In genomic region chr10:119655566-119656001, GRCh38 we compare ENCODE assay signal across 8 cellular contexts. TPM values are rescaled to one million over a fixed set of nuclear protein-coding genes. Genes with fewer than 3 reads are reported as not detected.
DNase-seq lines count a peak whose midpoint lies in the region; ATAC-seq and TF ChIP-seq lines count a peak whose summit lies in the region.

No MANE protein-coding gene starts in this region.

- peaks cover 18 to 49% of the 10 kb centered on the region in 2 experiments for H3K4me1 ChIP-seq in SK-N-SH (ENCODE audit: control insufficient read depth in 1 of 2, insufficient read depth in 2 of 2, low read depth in 1 of 2, low read length in 1 of 2)

- POLR2A ChIA-PET in SK-N-SH (lab: Yijun Ruan, JAX): interaction anchor here (0.6 kb wide), 1 partner anchor 19 kb away, joined by 3 read pairs; no protein-coding TSS in a partner anchor

- peak; percentile 80 for DNase-seq in AG10803 (ENCODE audit: low read depth)
- DNase-seq in SK-N-SH: peak; percentile 51
- DNase-seq in amniotic epithelial cell (ENCODE audit: low read depth): peak; percentile 93
- peak; percentile 94 for DNase-seq in iris pigment epithelial cell (ENCODE audit: low read depth)
- no peak for DNase-seq in NCI-H187 (lab: John Stamatoyannopoulos, UW)
- DNase-seq in NCI-H1417 treated with DMSO at 0.1 percent for 48 hours (lab: John Stamatoyannopoulos, UW): no peak

- H3K9ac ChIP-seq in SK-N-SH: peak overlapping the region; percentile 51; the same call in 1 of the 2 replicates

- peak overlapping the region; percentile 56 for H3K4me3 Mint-ChIP-seq in stimulated activated naive CD8-positive, alpha-beta T cell treated with anti-CD3 and anti-CD28 coated beads, Interleukin-15, Interleukin-2, amounts not matched to agents 100 ng/mL and 50 ng/mL, for 24 hours

- TF ChIP-seq EP300 in SK-N-SH (IDR thresholded peaks at IDR 0.05; ENCODE audit: borderline replicate concordance in 1 of 2, low read depth in 1 of 2, low read length in 1 of 2): no peak

- ATAC-seq in GM18873 (IDR thresholded peaks at IDR 0.05; ENCODE audit: low FRiP score, unreplicated experiment): no peak

- H3K4me3 ChIP-seq in AG10803 (ENCODE audit: low read length) (peak overlapping the region; percentile 50), SK-N-SH (ENCODE audit: low read depth in 2 of 2, low read length in 1 of 2) (peak overlapping the region; percentile 34 to 72)

- no peaks in the 10 kb centered on the region for H3K27me3 Mint-ChIP-seq in stimulated activated naive CD8-positive, alpha-beta T cell treated with anti-CD3 and anti-CD28 coated beads, Interleukin-15, Interleukin-2, amounts not matched to agents 100 ng/mL and 50 ng/mL, for 24 hours

- no peaks in the 10 kb centered on the region for H3K9me2 ChIP-seq in SK-N-SH

- CTCF ChIA-PET in SK-N-SH (lab: Yijun Ruan, JAX): interaction anchor here (1.1 to 1.4 kb wide), 3 partner anchors 25 to 31 kb away, joined by 3 read pairs; no protein-coding TSS in a partner anchor

- no peaks in the 10 kb centered on the region for H3K27me3 ChIP-seq in SK-N-SH (ENCODE audit: insufficient read depth)

- H3F3A ChIP-seq in SK-N-SH (replicated peaks; ENCODE audit: insufficient read depth): peaks cover 35% of the 10 kb centered on the region

- H2AFZ ChIP-seq in SK-N-SH (ENCODE audit: low read depth): peak overlapping the region; percentile 2; the same call in 1 of the 2 replicates

- H3K27ac Mint-ChIP-seq in stimulated activated naive CD8-positive, alpha-beta T cell treated with anti-CD3 and anti-CD28 coated beads, Interleukin-15, Interleukin-2, amounts not matched to agents 100 ng/mL and 50 ng/mL, for 24 hours: peak overlapping the region; percentile 77

- 6% methylated on average over 8 of the region's 11 CpGs for WGBS in SK-N-SH (ENCODE audit: low lambda C conversion rate)

- H3K27ac ChIP-seq in SK-N-SH (ENCODE audit: low read depth in 2 of 2, low read length in 1 of 2): peak overlapping the region; percentile 77 to 95

- H3K36me3 Mint-ChIP-seq in stimulated activated naive CD8-positive, alpha-beta T cell treated with anti-CD3 and anti-CD28 coated beads, Interleukin-15, Interleukin-2, amounts not matched to agents 100 ng/mL and 50 ng/mL, for 24 hours (ENCODE audit: low read depth): peaks cover 17% of the 10 kb centered on the region

- TF ChIP-seq CTCF in AG10803 (conservative IDR thresholded peaks at IDR 0.05; ENCODE audit: low read length) (no peak), SK-N-SH (IDR thresholded peaks at IDR 0.05) (no peak)

- TF ChIP-seq RAD21 in SK-N-SH (IDR thresholded peaks at IDR 0.05; ENCODE audit: low read length): no peak

- peak overlapping the region; percentile 77 for H3K4me2 ChIP-seq in SK-N-SH

- H3K9me3 Mint-ChIP-seq in stimulated activated naive CD8-positive, alpha-beta T cell treated with anti-CD3 and anti-CD28 coated beads, Interleukin-15, Interleukin-2, amounts not matched to agents 100 ng/mL and 50 ng/mL, for 24 hours: no peaks in the 10 kb centered on the region

- H3K79me2 ChIP-seq in SK-N-SH (ENCODE audit: insufficient read depth): peaks cover 86% of the 10 kb centered on the region

- H3K9me3 ChIP-seq in SK-N-SH: no peaks in the 10 kb centered on the region

- H3K4me1 Mint-ChIP-seq in stimulated activated naive CD8-positive, alpha-beta T cell treated with anti-CD3 and anti-CD28 coated beads, Interleukin-15, Interleukin-2, amounts not matched to agents 100 ng/mL and 50 ng/mL, for 24 hours (ENCODE audit: low read depth): peaks cover 59% of the 10 kb centered on the region

- peaks cover 14% of the 10 kb centered on the region; the same call in 1 of the 2 replicates for H4K20me1 ChIP-seq in SK-N-SH (ENCODE audit: insufficient read depth)

- peaks cover 0 to 5% of the 10 kb centered on the region in 2 experiments for H3K36me3 ChIP-seq in SK-N-SH (replicated peaks in 1 of 2; ENCODE audit: control insufficient read depth in 1 of 2, insufficient read depth in 2 of 2, low read length in 1 of 2)

TF ChIP-seq in SK-N-SH, 30 proteins besides CTCF, POLR2A, EP300 and RAD21:
- TF ChIP-seq RXRA (IDR thresholded peaks at IDR 0.05; ENCODE audit: borderline replicate concordance, low read depth): no peak
- no peak for TF ChIP-seq EZH2phosphoT487 (IDR thresholded peaks at IDR 0.05; ENCODE audit: borderline replicate concordance, low read depth)
- TF ChIP-seq MAX (IDR thresholded peaks at IDR 0.05; ENCODE audit: low read depth): peak; percentile 72
- TF ChIP-seq POLR2AphosphoS5 (IDR thresholded peaks at IDR 0.05; ENCODE audit: low read depth, low read length): peak; percentile 56; the same call in 1 of the 2 replicates
- peak; percentile 38; the same call in 1 of the 2 replicates for TF ChIP-seq FOSL2 (IDR thresholded peaks at IDR 0.05; ENCODE audit: borderline replicate concordance, low read depth)
- TF ChIP-seq GABPA (IDR thresholded peaks at IDR 0.05; ENCODE audit: low read depth): peak; percentile 76
- no peak for TF ChIP-seq USF1 (IDR thresholded peaks at IDR 0.05; ENCODE audit: borderline replicate concordance, low read depth)
- peak; percentile 49; the same call in 1 of the 2 replicates for TF ChIP-seq TCF12 (IDR thresholded peaks at IDR 0.05)
- no peak for TF ChIP-seq SMC3 (IDR thresholded peaks at IDR 0.05; ENCODE audit: low read depth, low read length)
- peak; percentile 38; the same call in 1 of the 2 replicates for TF ChIP-seq PBX3 (IDR thresholded peaks at IDR 0.05)
- TF ChIP-seq SIN3A (IDR thresholded peaks at IDR 0.05; ENCODE audit: borderline replicate concordance, low read depth, low read length): 0 out of 2 replicates have a peak, but pooled peaks have one; percentile 29
- TF ChIP-seq ELF1 (IDR thresholded peaks at IDR 0.05): peak; percentile 46; the same call in 1 of the 2 replicates
- no peak for TF ChIP-seq TAF1 (IDR thresholded peaks at IDR 0.05; ENCODE audit: borderline replicate concordance, low read depth, low read length)
- no peak for TF ChIP-seq YY1 (IDR thresholded peaks at IDR 0.05; ENCODE audit: low read depth)
TF ChIP-seq in SK-N-SH: peak in this region for 8.

RNA-seq across cellular contexts. Expression of gene BAG3, which starts 4.4 kb away (rescaled TPM):
- polyA plus RNA-seq in SK-N-SH (2012; rRNA removed): 3.8 and 9.2 TPM in 2 replicates
- polyA plus RNA-seq in SK-N-SH (2012; cell fraction: cytosol; rRNA removed): 7.9 and 8.2 TPM in 2 replicates
- polyA plus RNA-seq in SK-N-SH (2012; cell fraction: nucleus; rRNA removed): 14.0 and 16.0 TPM in 2 replicates

RNA-seq across cellular contexts. Expression of gene TIAL1, which starts 58.8 kb away (rescaled TPM):
- 58.0 and 70.6 TPM in 2 replicates for polyA plus RNA-seq in SK-N-SH (2012; rRNA removed)
- 50.3 and 65.2 TPM in 2 replicates for polyA plus RNA-seq in SK-N-SH (2012; cell fraction: cytosol; rRNA removed)
- 173 and 287 TPM in 2 replicates for polyA plus RNA-seq in SK-N-SH (2012; cell fraction: nucleus; rRNA removed)

Comparison
In these comparisons a context has a peak if more than half of its experiments do, and no peak if none do; other contexts are left out.
1. DNase-seq: peak in AG10803 (single experiment), SK-N-SH (single experiment), amniotic epithelial cell (single experiment) and iris pigment epithelial cell (single experiment); none in NCI-H187 (0 of 2) and NCI-H1417 treated with DMSO at 0.1 percent for 48 hours (single experiment).